15 cellular contexts compared by ENCODE assay signal in genomic region chr1:7683521-7683920, GRCh38.
DNase-seq lines count a peak whose midpoint lies in the region; ATAC-seq and TF ChIP-seq lines count a peak whose summit lies in the region.
"Had no signal": no experiment of that assay in that cellular context is flagged by ENCODE, and none has a peak within 500 bp of the region (broad histone marks: within the 10 kb centered on the region; RNA-seq: fewer than 3 reads in every experiment).

No MANE protein-coding gene starts in this region.

- H2AFZ ChIP-seq in osteoblast (ENCODE audit: low read length), result no peak overlapping the region

- no peak overlapping the region for H3K27ac Mint-ChIP-seq in CD4-positive, alpha-beta T cell
- H3K27ac Mint-ChIP-seq: B cell; CD4-positive, alpha-beta memory T cell had no signal

- H3K4me1 ChIP-seq in BLaER1, result peaks cover 68% of the 10 kb centered on the region
- no peaks in the 10 kb centered on the region for H3K4me1 ChIP-seq in osteoblast (ENCODE audit: insufficient read depth, low read length)
- H3K4me1 ChIP-seq in stomach, result peaks cover 12 to 28% (median 23%) of the 10 kb centered on the region in 4 donors

- no peaks in the 10 kb centered on the region for H3K27me3 ChIP-seq in BLaER1
- H3K27me3 ChIP-seq in CD4-positive, alpha-beta T cell (ENCODE audit: control insufficient read depth, insufficient read depth, low read length), result peaks cover 6% of the 10 kb centered on the region
- no peaks in the 10 kb centered on the region for H3K27me3 ChIP-seq in WERI-Rb-1 (ENCODE audit: insufficient read depth, low read depth, severe bottlenecking)
- H3K27me3 ChIP-seq in osteoblast (ENCODE audit: insufficient read depth, low read length), result peaks cover 28% of the 10 kb centered on the region
- peaks cover 0 to 27% (median 0%) of the 10 kb centered on the region in 3 donors for H3K27me3 ChIP-seq in stomach

- no peaks in the 10 kb centered on the region for H3K36me3 Mint-ChIP-seq in CD4-positive, alpha-beta T cell (ENCODE audit: low read depth)
- H3K36me3 Mint-ChIP-seq: CD4-positive, alpha-beta memory T cell had no signal

- CTCF ChIA-PET in CD4-positive, alpha-beta T cell (lab: Charles Lee), result no interaction called here

- no peaks in the 10 kb centered on the region for H3K4me1 Mint-ChIP-seq in CD4-positive, alpha-beta T cell (ENCODE audit: low read depth)
- H3K4me1 Mint-ChIP-seq: B cell had no signal

- no peak for TF ChIP-seq EP300 in stomach (IDR thresholded peaks at IDR 0.05)

- H3K36me3 ChIP-seq in BLaER1 (no peaks in the 10 kb centered on the region), WERI-Rb-1 (no peaks in the 10 kb centered on the region), osteoblast (ENCODE audit: insufficient read depth, low read length) (no peaks in the 10 kb centered on the region), stomach (no peaks in the 10 kb centered on the region)

- TF ChIP-seq POLR2A in stomach (IDR thresholded peaks at IDR 0.05), result no peak

- H3K9ac ChIP-seq in BLaER1, result no peak overlapping the region

- H3K79me2 ChIP-seq in osteoblast (ENCODE audit: insufficient read depth, low read length), result no peaks in the 10 kb centered on the region

- TF ChIP-seq CTCF in CD4-positive, alpha-beta T cell (IDR thresholded peaks at IDR 0.05), result no peak
- TF ChIP-seq CTCF in WERI-Rb-1 (IDR thresholded peaks at IDR 0.05; ENCODE audit: low read depth, low read length) (no peak), osteoblast (IDR thresholded peaks at IDR 0.05; ENCODE audit: extremely low read depth, low read depth, low read length) (no peak), stomach (IDR thresholded peaks at IDR 0.05) (no peak)

- H3K4me2 ChIP-seq in BLaER1 (peak overlapping the region; percentile 56), osteoblast (ENCODE audit: insufficient read depth, low read length) (no peak overlapping the region)

- H3K4me3 ChIP-seq in BLaER1 (no peak overlapping the region), WERI-Rb-1 (ENCODE audit: low read depth, low read length) (no peak overlapping the region), osteoblast (ENCODE audit: insufficient read depth, low read length) (no peak overlapping the region), stomach (no peak overlapping the region)
- H3K4me3 ChIP-seq: GM12878 had no signal

- no peak for ATAC-seq in CD4-positive, alpha-beta T cell (ENCODE audit: poor library complexity)
- ATAC-seq: GM12878, HepG2 had no signal

- peak overlapping the region; percentile 35; the same call in 1 of the 2 replicates for H3K27ac ChIP-seq in BLaER1
- H3K27ac ChIP-seq in CD4-positive, alpha-beta T cell (ENCODE audit: low read depth, low read length), result no peak overlapping the region
- peak overlapping the region; percentile 41; the same call in 1 of the 2 replicates for H3K27ac ChIP-seq in WERI-Rb-1
- no peak overlapping the region for H3K27ac ChIP-seq in osteoblast (ENCODE audit: low read depth, low read length)
- H3K27ac ChIP-seq in stomach, result no peak overlapping the region
- H3K27ac ChIP-seq: C4-2B had no signal

- H3K4me3 Mint-ChIP-seq in CD4-positive, alpha-beta T cell, result peak overlapping the region; percentile 20
- H3K4me3 Mint-ChIP-seq: B cell; CD4-positive, alpha-beta memory T cell; H9 had no signal

- intact Hi-C loops in CD4-positive, alpha-beta T cell (cut with DNase I, micrococcal nuclease), result no loop called here
- intact Hi-C loops in stomach (cut with DNase I; ENCODE audit: low total_unique reads), result no loop called here

- no peaks in the 10 kb centered on the region for H4K20me1 ChIP-seq in BLaER1
- no peaks in the 10 kb centered on the region for H4K20me1 ChIP-seq in osteoblast (ENCODE audit: insufficient read depth, low read length)

- no peaks in the 10 kb centered on the region for H3K27me3 Mint-ChIP-seq in CD4-positive, alpha-beta T cell

- no peaks in the 10 kb centered on the region for H3K9me3 Mint-ChIP-seq in CD4-positive, alpha-beta T cell
- H3K9me3 Mint-ChIP-seq: CD4-positive, alpha-beta memory T cell; H9 had no signal

- POLR2A ChIA-PET in CD4-positive, alpha-beta T cell (lab: Charles Lee), result no interaction called here

- no peak for DNase-seq in CD4-positive, alpha-beta T cell
- DNase-seq in WERI-Rb-1, result no peak
- DNase-seq in osteoblast (ENCODE audit: insufficient read length, low spot score, missing footprints), result peak; percentile 55
- no peak for DNase-seq in stomach
- DNase-seq in SKM-1 treated with dmso at 0.1 percent for 144 hours (lab: John Stamatoyannopoulos, UW; ENCODE audit: unreplicated experiment), result no peak
- DNase-seq: CD4-positive, alpha-beta memory T cell; DMS53; DND-41; EL; H9 had no signal

- WGBS in stomach, 5 donors, result 89 to 94% (median 91%) methylated on average over 6 to 15 of the region's 15 CpGs

- no peaks in the 10 kb centered on the region for H3K9me3 ChIP-seq in BLaER1
- H3K9me3 ChIP-seq in CD4-positive, alpha-beta T cell (ENCODE audit: control insufficient read depth, low read length), result no peaks in the 10 kb centered on the region
- no peaks in the 10 kb centered on the region for H3K9me3 ChIP-seq in WERI-Rb-1 (ENCODE audit: severe bottlenecking)
- H3K9me3 ChIP-seq in osteoblast (ENCODE audit: low read depth, low read length), result no peaks in the 10 kb centered on the region
- no peaks in the 10 kb centered on the region for H3K9me3 ChIP-seq in stomach

Comparison
In these comparisons a context has a peak if more than half of its experiments do, and no peak if none do; other contexts are left out.
1. H3K27ac ChIP-seq: peak in BLaER1 (single experiment) and WERI-Rb-1 (single experiment); none in CD4-positive, alpha-beta T cell (single experiment), osteoblast (single experiment) and stomach (0 of 5).